1 cellular context compared by ENCODE assay signal in genomic region chr21:44527156-44527982, GRCh38.
TF ChIP-seq lines count a peak whose summit lies in the region.

No MANE protein-coding gene starts in this region.

TF ChIP-seq in H1, 55 proteins besides CTCF, POLR2A, EP300 and RAD21:
- TF ChIP-seq, protein P1, sequence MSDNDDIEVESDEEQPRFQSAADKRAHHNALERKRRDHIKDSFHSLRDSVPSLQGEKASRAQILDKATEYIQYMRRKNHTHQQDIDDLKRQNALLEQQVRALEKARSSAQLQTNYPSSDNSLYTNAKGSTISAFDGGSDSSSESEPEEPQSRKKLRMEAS (IDR thresholded peaks at IDR 0.05), result no peak
- TF ChIP-seq ZNF274 (IDR thresholded peaks at IDR 0.05; ENCODE audit: borderline replicate concordance, extremely low read depth, low read length), result no peak
- no peak for TF ChIP-seq USF2 (IDR thresholded peaks at IDR 0.05; ENCODE audit: low read length)
- no peak for TF ChIP-seq ATF3 (IDR thresholded peaks at IDR 0.05; ENCODE audit: insufficient read depth, low read depth, low read length)
- TF ChIP-seq, protein P2, sequence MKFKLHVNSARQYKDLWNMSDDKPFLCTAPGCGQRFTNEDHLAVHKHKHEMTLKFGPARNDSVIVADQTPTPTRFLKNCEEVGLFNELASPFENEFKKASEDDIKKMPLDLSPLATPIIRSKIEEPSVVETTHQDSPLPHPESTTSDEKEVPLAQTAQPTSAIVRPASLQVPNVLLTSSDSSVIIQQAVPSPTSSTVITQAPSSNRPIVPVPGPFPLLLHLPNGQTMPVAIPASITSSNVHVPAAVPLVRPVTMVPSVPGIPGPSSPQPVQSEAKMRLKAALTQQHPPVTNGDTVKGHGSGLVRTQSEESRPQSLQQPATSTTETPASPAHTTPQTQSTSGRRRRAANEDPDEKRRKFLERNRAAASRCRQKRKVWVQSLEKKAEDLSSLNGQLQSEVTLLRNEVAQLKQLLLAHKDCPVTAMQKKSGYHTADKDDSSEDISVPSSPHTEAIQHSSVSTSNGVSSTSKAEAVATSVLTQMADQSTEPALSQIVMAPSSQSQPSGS (IDR thresholded peaks at IDR 0.05; ENCODE audit: low read length), result no peak
- no peak for TF ChIP-seq KDM4A (IDR thresholded peaks at IDR 0.05; ENCODE audit: low read depth, low read length, severe bottlenecking)
- no peak for TF ChIP-seq KDM1A (IDR thresholded peaks at IDR 0.05; ENCODE audit: borderline replicate concordance, low read length)
- no peak for TF ChIP-seq TEAD4 (IDR thresholded peaks at IDR 0.05; ENCODE audit: low read depth, low read length)
- TF ChIP-seq CEBPB (IDR thresholded peaks at IDR 0.05; ENCODE audit: low read depth, low read length), result no peak
- TF ChIP-seq JUN (IDR thresholded peaks at IDR 0.05; ENCODE audit: low read depth, low read length), result no peak
- no peak for TF ChIP-seq HDAC6 (IDR thresholded peaks at IDR 0.05; ENCODE audit: low read depth, low read length)
- TF ChIP-seq SAP30 (IDR thresholded peaks at IDR 0.05; ENCODE audit: insufficient read depth, insufficient replicate concordance, low read length), result no peak
- TF ChIP-seq BRCA1 (IDR thresholded peaks at IDR 0.05; ENCODE audit: low read depth, low read length), result no peak
- TF ChIP-seq CHD2 (IDR thresholded peaks at IDR 0.05; ENCODE audit: low read length), result no peak
- no peak for TF ChIP-seq BACH1 (IDR thresholded peaks at IDR 0.05; ENCODE audit: low read length)
- no peak for TF ChIP-seq ASH2L (IDR thresholded peaks at IDR 0.05; ENCODE audit: low read length)
- TF ChIP-seq JUND (IDR thresholded peaks at IDR 0.05; ENCODE audit: low read length), result no peak
